8 cellular contexts compared by ENCODE assay signal in genomic region chr16:30786936-30787612, GRCh38. TPM values are rescaled to one million over a fixed set of nuclear protein-coding genes. Genes with fewer than 3 reads are reported as not detected.
DNase-seq lines count a peak whose midpoint lies in the region; ATAC-seq and TF ChIP-seq lines count a peak whose summit lies in the region.

Gene ZNF629, minus strand, starts transcription at chr16:30787205. Its CDS starts 2,723 bp downstream, at chr16:30784482.

- peak; percentile 25 for TF ChIP-seq POLR2A in GM18951 (IDR thresholded peaks at IDR 0.05; ENCODE audit: extremely low read depth, insufficient read depth, insufficient read length)

- H3K27ac ChIP-seq in neural progenitor cell = peak within 1 kb of the TSS; percentile 86

- peaks cover 14% of the 10 kb centered on the region for H3F3A ChIP-seq in neural progenitor cell (ENCODE audit: low read depth)

- peak within 1 kb of the TSS; percentile 81 for H3K9ac ChIP-seq in neural progenitor cell

- intact Hi-C loops in head of caudate nucleus (cut with DNase I) = loop anchor here (2.0 to 5.0 kb wide), 2 partner anchors 20 to 90 kb away; no protein-coding TSS in a partner anchor

- H3K4me3 ChIP-seq in AG04449 (ENCODE audit: low read depth, low read length) = peak within 1 kb of the TSS; percentile 93
- peak within 1 kb of the TSS; percentile 99 for H3K4me3 ChIP-seq in neural progenitor cell

- H3K4me2 ChIP-seq in neural progenitor cell = peak within 1 kb of the TSS; percentile 93

- H3K36me3 ChIP-seq in neural progenitor cell = no peaks in the 10 kb centered on the region

- peaks cover 5% of the 10 kb centered on the region for H3K4me1 ChIP-seq in neural progenitor cell

- no peaks in the 10 kb centered on the region for H3K9me3 Mint-ChIP-seq in activated naive CD8-positive, alpha-beta T cell (ENCODE audit: low read depth)
- no peaks in the 10 kb centered on the region for H3K9me3 Mint-ChIP-seq in neural progenitor cell

- TF ChIP-seq CTCF in AG04449 (IDR thresholded peaks at IDR 0.05; ENCODE audit: insufficient read depth, low read length, missing control alignments) = no peak
- TF ChIP-seq CTCF in neural progenitor cell (IDR thresholded peaks at IDR 0.05) = no peak

- peak within 1 kb of the TSS; percentile 87 for H2AFZ ChIP-seq in neural progenitor cell (replicated peaks)

- peaks cover 13% of the 10 kb centered on the region for H3K4me1 Mint-ChIP-seq in activated naive CD8-positive, alpha-beta T cell (ENCODE audit: low read depth)
- H3K4me1 Mint-ChIP-seq in neural progenitor cell = peaks cover 14% of the 10 kb centered on the region

- H3K9me3 ChIP-seq in neural progenitor cell (ENCODE audit: low read depth) = no peaks in the 10 kb centered on the region

- no peak for ATAC-seq in GM21447 (IDR thresholded peaks at IDR 0.05; ENCODE audit: unreplicated experiment)
- ATAC-seq in GM21515 (IDR thresholded peaks at IDR 0.05; ENCODE audit: unreplicated experiment) = no peak

- peak within 1 kb of the TSS; percentile 34 for H3K27ac Mint-ChIP-seq in activated naive CD8-positive, alpha-beta T cell
- H3K27ac Mint-ChIP-seq in neural progenitor cell = peak within 1 kb of the TSS; percentile 96

- in situ Hi-C loops in GM18951 (cut with MboI; ENCODE audit: low sequenced_read_pairs, unreplicated experiment) = no loop called here

- DNase-seq in AG04449 (ENCODE audit: low read depth, low spot score) (no peak), NCI-H526 (lab: John Stamatoyannopoulos, UW) (peak; percentile 57 to 87), head of caudate nucleus (peak; percentile 65 to 94 (median 84)), neural progenitor cell (ENCODE audit: low spot score) (peak; percentile 90)

- no peaks in the 10 kb centered on the region for H3K27me3 Mint-ChIP-seq in activated naive CD8-positive, alpha-beta T cell
- peaks cover 12% of the 10 kb centered on the region for H3K27me3 Mint-ChIP-seq in neural progenitor cell (ENCODE audit: insufficient read depth, low read depth)

- peak within 1 kb of the TSS; percentile 88 for H3K4me3 Mint-ChIP-seq in activated naive CD8-positive, alpha-beta T cell
- H3K4me3 Mint-ChIP-seq in neural progenitor cell = peak within 1 kb of the TSS; percentile 93

- H3K36me3 Mint-ChIP-seq in activated naive CD8-positive, alpha-beta T cell = peaks cover 3% of the 10 kb centered on the region
- peaks cover 8% of the 10 kb centered on the region for H3K36me3 Mint-ChIP-seq in neural progenitor cell

- POLR2A ChIA-PET in AG04449 (lab: Yijun Ruan, JAX) = interaction anchor here (0.6 to 2.0 kb wide), 8 partner anchors 9 to 87 kb away, joined by 3 to 47 read pairs (median 4); partner anchors contain the start of gene PHKG2

- H3K27me3 ChIP-seq in neural progenitor cell = no peaks in the 10 kb centered on the region

- H4K20me1 ChIP-seq in neural progenitor cell (ENCODE audit: low read depth) = peaks cover 19% of the 10 kb centered on the region

- H3K79me2 ChIP-seq in neural progenitor cell (ENCODE audit: low read depth) = peaks cover 29% of the 10 kb centered on the region

- CTCF ChIA-PET in AG04449 (lab: Yijun Ruan, JAX) = interaction anchor here (3.4 kb wide), 1 partner anchor 27 kb away, joined by 12 read pairs; no protein-coding TSS in a partner anchor

RNA-seq across cellular contexts. Expression of gene ZNF629, which starts in this region (rescaled TPM):
- 13.7 and 24.5 TPM in 2 replicates for total RNA-seq in neural progenitor cell (ENCODE audit: low replicate concordance)
